In genomic region chrX:54659547-54659946, GRCh38 we compare ENCODE assay signal across 31 cellular contexts.
"Had no signal": no experiment of that assay in that cellular context is flagged by ENCODE, and none has a peak within 500 bp of the region (broad histone marks: within the 10 kb centered on the region; RNA-seq: fewer than 3 reads in every experiment).

No MANE protein-coding gene starts in this region.

- H3K79me2 ChIP-seq: parathyroid adenoma had no signal

- H3K9me3 ChIP-seq: suprapubic skin, testis, transverse colon, upper lobe of right lung, uterus had no signal

- H3K4me1 Mint-ChIP-seq: natural killer cell; nephron; neural progenitor cell; stimulated activated naive CD8-positive, alpha-beta T cell treated with anti-CD3 and anti-CD28 coated beads, Interleukin-15, amount 100 ng/mL, for 72 hours had no signal

- H3K4me1 ChIP-seq: neural progenitor cell, parathyroid adenoma, psoas muscle, spleen, suprapubic skin, testis, tibial artery, transverse colon, upper lobe of right lung, uterus had no signal

- H3K9ac ChIP-seq: neural progenitor cell, parathyroid adenoma had no signal

- DNase-seq: natural killer cell; occipital lobe; ovary; posterior cingulate gyrus; psoas muscle; right cardiac atrium; spleen; stimulated activated CD4-positive, alpha-beta T cell treated with anti-CD3 and anti-CD28 coated beads, Interleukin-12 subunit alpha, Interleukin-12 subunit beta, amount 100 ng/mL, for 4 hours; stimulated activated CD4-positive, alpha-beta T cell treated with anti-CD3 and anti-CD28 coated beads, Interleukin-1b, Interleukin-23, amount 100 ng/mL, for 48 hours; stimulated activated CD4-positive, alpha-beta T cell treated with anti-CD3 and anti-CD28 coated beads, Interleukin-4, amount 100 ng/mL, for 1 hour; stimulated activated CD4-positive, alpha-beta T cell treated with anti-CD3 and anti-CD28 coated beads, Interleukin-4, amount 100 ng/mL, for 4 hours; stimulated activated CD8-positive, alpha-beta memory T cell treated with anti-CD3 and anti-CD28 coated beads, Interleukin-4, amount 100 ng/mL, for 48 hours; stimulated activated naive CD4-positive, alpha-beta T cell; stimulated activated naive CD8-positive, alpha-beta T cell treated with anti-CD3 and anti-CD28 coated beads, Interleukin-15, amount 100 ng/mL, for 72 hours; stimulated activated naive CD8-positive, alpha-beta T cell treated with anti-CD3 and anti-CD28 coated beads, Interleukin-15, Interleukin-2, amounts not matched to agents 100 U/mL and 50 U/mL, for 24 hours; substantia nigra; testis; tibial artery; transverse colon; upper lobe of right lung; uterus had no signal

- H3K4me3 ChIP-seq: neural progenitor cell, ovary, psoas muscle, skin epidermis, smooth muscle cell, spleen, suprapubic skin, testis, tibial artery, transverse colon, upper lobe of right lung, uterus had no signal

- H3K27me3 ChIP-seq: neural progenitor cell, ovary, spleen, suprapubic skin, testis, tibial artery, transverse colon, upper lobe of right lung, uterus had no signal

- ATAC-seq: natural killer cell; psoas muscle; right cardiac atrium; sciatic nerve; stimulated activated memory B cell treated with anti-CD40 and anti-IgM and Interleukin-4, amounts not matched to agents 10 μg/mL and 1 μg/mL and 100 μg/mL, for 72 hours; stimulated activated naive CD8-positive, alpha-beta T cell treated with anti-CD3 and anti-CD28 coated beads, Interleukin-15, amount 100 ng/mL, for 72 hours; stimulated activated naive CD8-positive, alpha-beta T cell treated with anti-CD3 and anti-CD28 coated beads, Interleukin-15, Interleukin-2, amounts not matched to agents 100 U/mL and 50 U/mL, for 24 hours; upper lobe of right lung had no signal

- H3K27ac Mint-ChIP-seq: natural killer cell; nephron; neural progenitor cell; progenitor cell of endocrine pancreas; stimulated activated memory B cell treated with anti-CD40 and anti-IgM and Interleukin-4, amounts not matched to agents 10 μg/mL and 1 μg/mL and 100 μg/mL, for 72 hours; stimulated activated naive CD8-positive, alpha-beta T cell treated with anti-CD3 and anti-CD28 coated beads, Interleukin-15, amount 100 ng/mL, for 72 hours; type B pancreatic cell had no signal

- H3K4me2 ChIP-seq: neural progenitor cell, smooth muscle cell had no signal

- H3K4me3 Mint-ChIP-seq: natural killer cell; nephron; neural progenitor cell; stimulated activated memory B cell treated with anti-CD40 and anti-IgM and Interleukin-4, amounts not matched to agents 10 μg/mL and 1 μg/mL and 100 μg/mL, for 72 hours; stimulated activated naive CD8-positive, alpha-beta T cell treated with anti-CD3 and anti-CD28 coated beads, Interleukin-15, amount 100 ng/mL, for 72 hours; type B pancreatic cell had no signal

- H3K27ac ChIP-seq: neural progenitor cell, ovary, parathyroid adenoma, psoas muscle, skin epidermis, spleen, suprapubic skin, testis, tibial artery, transverse colon, upper lobe of right lung, uterus had no signal

- H3K36me3 Mint-ChIP-seq: neural progenitor cell, type B pancreatic cell had no signal

- H2AFZ ChIP-seq: neural progenitor cell, parathyroid adenoma had no signal

- H3K36me3 ChIP-seq: neural progenitor cell, ovary, spleen, suprapubic skin, tibial artery, transverse colon, upper lobe of right lung, uterus had no signal

- H3K27me3 Mint-ChIP-seq: progenitor cell of endocrine pancreas; stimulated activated memory B cell treated with anti-CD40 and anti-IgM and Interleukin-4, amounts not matched to agents 10 μg/mL and 1 μg/mL and 100 μg/mL, for 72 hours; stimulated activated naive CD8-positive, alpha-beta T cell treated with anti-CD3 and anti-CD28 coated beads, Interleukin-15, amount 100 ng/mL, for 72 hours; type B pancreatic cell had no signal
